4 cellular contexts compared by ENCODE assay signal in the genomic region with DNA sequence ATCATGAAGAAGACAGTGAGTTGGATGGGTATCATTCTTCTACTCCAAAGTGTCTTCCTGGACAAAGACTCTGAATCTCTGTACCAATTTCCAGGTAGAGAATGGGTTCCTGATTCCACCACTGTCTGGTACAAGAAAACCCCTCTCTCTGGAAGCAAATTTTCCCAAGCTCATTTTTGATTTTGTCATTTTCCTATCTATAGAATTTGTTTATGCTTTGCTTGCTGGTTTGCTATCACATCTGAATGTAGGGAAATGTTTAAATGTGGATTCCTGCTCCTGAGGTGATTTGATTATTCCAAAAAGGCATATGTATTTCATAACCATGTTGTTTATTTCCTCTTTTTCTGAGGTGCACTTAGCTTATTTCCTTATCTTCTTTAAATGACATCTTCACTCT. TPM values are rescaled to one million over a fixed set of nuclear protein-coding genes. Genes with fewer than 3 reads are reported as not detected.
"Had no signal": no experiment of that assay in that cellular context is flagged by ENCODE, and none has a peak within 500 bp of the region (broad histone marks: within the 10 kb centered on the region; RNA-seq: fewer than 3 reads in every experiment).

A gene with protein sequence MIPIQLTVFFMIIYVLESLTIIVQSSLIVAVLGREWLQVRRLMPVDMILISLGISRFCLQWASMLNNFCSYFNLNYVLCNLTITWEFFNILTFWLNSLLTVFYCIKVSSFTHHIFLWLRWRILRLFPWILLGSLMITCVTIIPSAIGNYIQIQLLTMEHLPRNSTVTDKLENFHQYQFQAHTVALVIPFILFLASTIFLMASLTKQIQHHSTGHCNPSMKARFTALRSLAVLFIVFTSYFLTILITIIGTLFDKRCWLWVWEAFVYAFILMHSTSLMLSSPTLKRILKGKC (minus strand): TSS at position 101 of the 400 bp plus-strand sequence. CDS start 66 bp downstream, at position 35.

- DNase-seq: GDM1, GF-D8 had no signal

- ATAC-seq: GM12878 had no signal

- H3K4me3 ChIP-seq: GM12878 had no signal

RNA-seq across cellular contexts. Expression of the gene that starts here (rescaled TPM):
- total RNA-seq: G401, GM12878 had no signal
